ENCODE assay signal across 2 cellular contexts in the genomic region with DNA sequence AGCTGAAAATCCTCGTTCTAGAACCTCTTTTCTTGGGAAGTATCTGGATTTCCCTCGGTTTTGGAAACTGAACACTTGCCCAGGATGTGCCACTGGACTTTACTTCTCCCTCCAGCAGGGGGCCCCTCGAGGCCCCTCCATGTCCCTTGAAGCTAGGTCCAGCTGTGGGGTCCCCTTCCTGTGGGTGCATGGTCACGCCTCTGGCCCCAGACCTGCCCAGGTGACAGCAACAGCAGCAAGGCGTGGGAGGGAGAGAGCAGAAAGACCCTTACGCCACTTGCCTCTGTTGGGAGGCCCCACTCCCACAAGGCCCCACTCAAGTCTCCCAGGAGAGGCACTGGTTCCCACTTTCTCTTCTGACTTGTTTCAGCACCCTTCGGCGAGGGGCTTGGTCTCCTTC.
A peak's percentile ranks its signal among the peaks of the same experiment; 100 is the strongest.
TF ChIP-seq lines count a peak whose summit lies in the region.

No MANE protein-coding gene starts in this region.

TF ChIP-seq in GM12891, 5 proteins besides CTCF, POLR2A, EP300 and RAD21 (continued from another document):
- TF ChIP-seq POU2F2 (IDR thresholded peaks at IDR 0.05; ENCODE audit: low read depth, low read length) (no peak), POLR2AphosphoS5 (IDR thresholded peaks at IDR 0.05; ENCODE audit: low read depth, low read length) (no peak), TAF1 (IDR thresholded peaks at IDR 0.05; ENCODE audit: low read depth, low read length) (no peak), SPI1 (IDR thresholded peaks at IDR 0.05; ENCODE audit: low read depth, low read length) (no peak)
TF ChIP-seq in GM12891: peak in this region for 0.

TF ChIP-seq in HepG2, 621 proteins besides CTCF, POLR2A, EP300 and RAD21 (continued from another document):
- TF ChIP-seq ZFY (CRISPR knock-in tag; IDR thresholded peaks at IDR 0.05) (peak; percentile 17; the same call in 1 of the 2 replicates), XRCC5 (optimal IDR thresholded peaks at IDR 0.05; ENCODE audit: low read length) (peak; percentile 36), SMC3 (IDR thresholded peaks at IDR 0.05; ENCODE audit: low read length) (peak; percentile 52), ZNF766 (CRISPR knock-in tag; IDR thresholded peaks at IDR 0.05; ENCODE audit: borderline replicate concordance) (no peak), MZF1 (CRISPR knock-in tag; IDR thresholded peaks at IDR 0.05; ENCODE audit: borderline replicate concordance) (no peak), STAG1 (CRISPR knock-in tag; IDR thresholded peaks at IDR 0.05) (peak; percentile 51), CSRNP1 (CRISPR knock-in tag; IDR thresholded peaks at IDR 0.05) (no peak)
- TF ChIP-seq, protein P1, sequence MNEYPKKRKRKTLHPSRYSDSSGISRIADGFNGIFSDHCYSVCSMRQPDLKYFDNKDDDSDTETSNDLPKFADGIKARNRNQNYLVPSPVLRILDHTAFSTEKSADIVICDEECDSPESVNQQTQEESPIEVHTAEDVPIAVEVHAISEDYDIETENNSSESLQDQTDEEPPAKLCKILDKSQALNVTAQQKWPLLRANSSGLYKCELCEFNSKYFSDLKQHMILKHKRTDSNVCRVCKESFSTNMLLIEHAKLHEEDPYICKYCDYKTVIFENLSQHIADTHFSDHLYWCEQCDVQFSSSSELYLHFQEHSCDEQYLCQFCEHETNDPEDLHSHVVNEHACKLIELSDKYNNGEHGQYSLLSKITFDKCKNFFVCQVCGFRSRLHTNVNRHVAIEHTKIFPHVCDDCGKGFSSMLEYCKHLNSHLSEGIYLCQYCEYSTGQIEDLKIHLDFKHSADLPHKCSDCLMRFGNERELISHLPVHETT (CRISPR knock-in tag; conservative IDR thresholded peaks at IDR 0.05): no peak
- TF ChIP-seq, protein P2, sequence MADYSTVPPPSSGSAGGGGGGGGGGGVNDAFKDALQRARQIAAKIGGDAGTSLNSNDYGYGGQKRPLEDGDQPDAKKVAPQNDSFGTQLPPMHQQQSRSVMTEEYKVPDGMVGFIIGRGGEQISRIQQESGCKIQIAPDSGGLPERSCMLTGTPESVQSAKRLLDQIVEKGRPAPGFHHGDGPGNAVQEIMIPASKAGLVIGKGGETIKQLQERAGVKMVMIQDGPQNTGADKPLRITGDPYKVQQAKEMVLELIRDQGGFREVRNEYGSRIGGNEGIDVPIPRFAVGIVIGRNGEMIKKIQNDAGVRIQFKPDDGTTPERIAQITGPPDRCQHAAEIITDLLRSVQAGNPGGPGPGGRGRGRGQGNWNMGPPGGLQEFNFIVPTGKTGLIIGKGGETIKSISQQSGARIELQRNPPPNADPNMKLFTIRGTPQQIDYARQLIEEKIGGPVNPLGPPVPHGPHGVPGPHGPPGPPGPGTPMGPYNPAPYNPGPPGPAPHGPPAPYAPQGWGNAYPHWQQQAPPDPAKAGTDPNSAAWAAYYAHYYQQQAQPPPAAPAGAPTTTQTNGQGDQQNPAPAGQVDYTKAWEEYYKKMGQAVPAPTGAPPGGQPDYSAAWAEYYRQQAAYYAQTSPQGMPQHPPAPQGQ (CRISPR knock-in tag; IDR thresholded peaks at IDR 0.05; ENCODE audit: borderline replicate concordance): no peak
- TF ChIP-seq, protein P3, sequence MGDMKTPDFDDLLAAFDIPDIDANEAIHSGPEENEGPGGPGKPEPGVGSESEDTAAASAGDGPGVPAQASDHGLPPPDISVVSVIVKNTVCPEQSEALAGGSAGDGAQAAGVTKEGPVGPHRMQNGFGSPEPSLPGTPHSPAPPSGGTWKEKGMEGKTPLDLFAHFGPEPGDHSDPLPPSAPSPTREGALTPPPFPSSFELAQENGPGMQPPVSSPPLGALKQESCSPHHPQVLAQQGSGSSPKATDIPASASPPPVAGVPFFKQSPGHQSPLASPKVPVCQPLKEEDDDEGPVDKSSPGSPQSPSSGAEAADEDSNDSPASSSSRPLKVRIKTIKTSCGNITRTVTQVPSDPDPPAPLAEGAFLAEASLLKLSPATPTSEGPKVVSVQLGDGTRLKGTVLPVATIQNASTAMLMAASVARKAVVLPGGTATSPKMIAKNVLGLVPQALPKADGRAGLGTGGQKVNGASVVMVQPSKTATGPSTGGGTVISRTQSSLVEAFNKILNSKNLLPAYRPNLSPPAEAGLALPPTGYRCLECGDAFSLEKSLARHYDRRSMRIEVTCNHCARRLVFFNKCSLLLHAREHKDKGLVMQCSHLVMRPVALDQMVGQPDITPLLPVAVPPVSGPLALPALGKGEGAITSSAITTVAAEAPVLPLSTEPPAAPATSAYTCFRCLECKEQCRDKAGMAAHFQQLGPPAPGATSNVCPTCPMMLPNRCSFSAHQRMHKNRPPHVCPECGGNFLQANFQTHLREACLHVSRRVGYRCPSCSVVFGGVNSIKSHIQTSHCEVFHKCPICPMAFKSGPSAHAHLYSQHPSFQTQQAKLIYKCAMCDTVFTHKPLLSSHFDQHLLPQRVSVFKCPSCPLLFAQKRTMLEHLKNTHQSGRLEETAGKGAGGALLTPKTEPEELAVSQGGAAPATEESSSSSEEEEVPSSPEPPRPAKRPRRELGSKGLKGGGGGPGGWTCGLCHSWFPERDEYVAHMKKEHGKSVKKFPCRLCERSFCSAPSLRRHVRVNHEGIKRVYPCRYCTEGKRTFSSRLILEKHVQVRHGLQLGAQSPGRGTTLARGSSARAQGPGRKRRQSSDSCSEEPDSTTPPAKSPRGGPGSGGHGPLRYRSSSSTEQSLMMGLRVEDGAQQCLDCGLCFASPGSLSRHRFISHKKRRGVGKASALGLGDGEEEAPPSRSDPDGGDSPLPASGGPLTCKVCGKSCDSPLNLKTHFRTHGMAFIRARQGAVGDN (CRISPR knock-in tag; IDR thresholded peaks at IDR 0.05): peak; percentile 35; the same call in 1 of the 2 replicates
